9 cellular contexts compared by ENCODE assay signal in genomic region chr9:121861501-121862180, GRCh38.
DNase-seq lines count a peak whose midpoint lies in the region; ATAC-seq lines count a peak whose summit lies in the region.
"Had no signal": no experiment of that assay in that cellular context is flagged by ENCODE, and none has a peak within 500 bp of the region (broad histone marks: within the 10 kb centered on the region; RNA-seq: fewer than 3 reads in every experiment).

No MANE protein-coding gene starts in this region.

- DNase-seq in DMS 273 (lab: John Stamatoyannopoulos, UW; ENCODE audit: unreplicated experiment) (peak; percentile 43), DMS 273 treated with DMSO at 0.1 percent for 48 hours (lab: John Stamatoyannopoulos, UW) (no peak), SK-N-DZ (ENCODE audit: low spot score) (peak; percentile 56), Right ventricle myocardium superior (peak; percentile 61)
- DNase-seq in stimulated activated CD8-positive, alpha-beta memory T cell treated with anti-CD3 and anti-CD28 coated beads, Interleukin-4, amount 100 ng/mL, for 48 hours: peak; percentile 28
- no peak for DNase-seq in activated CD4-positive, alpha-beta T cell treated with anti-CD3 and anti-CD28 coated beads, Interleukin-2, amount 50 U/mL, for 48 hours
- DNase-seq: activated B cell treated with CpG ODN at 0.5 μM for 24 hours had no signal

- ATAC-seq in Right ventricle myocardium superior (ENCODE audit: poor library complexity) (peak; percentile 87), HG03469 (IDR thresholded peaks at IDR 0.05; ENCODE audit: unreplicated experiment) (no peak), HG03342 (IDR thresholded peaks at IDR 0.05; ENCODE audit: unreplicated experiment) (no peak)

- intact Hi-C loops in Right ventricle myocardium superior (cut with DNase I): no loop called here

Comparison
In these comparisons a context has a peak if more than half of its experiments do, and no peak if none do; other contexts are left out.
1. DNase-seq: peak in DMS 273 (single experiment), SK-N-DZ (single experiment), Right ventricle myocardium superior (single experiment) and stimulated activated CD8-positive, alpha-beta memory T cell treated with anti-CD3 and anti-CD28 coated beads, Interleukin-4, amount 100 ng/mL, for 48 hours (single experiment); none in DMS 273 treated with DMSO at 0.1 percent for 48 hours (single experiment) and activated CD4-positive, alpha-beta T cell treated with anti-CD3 and anti-CD28 coated beads, Interleukin-2, amount 50 U/mL, for 48 hours (0 of 2).